In the genomic region with DNA sequence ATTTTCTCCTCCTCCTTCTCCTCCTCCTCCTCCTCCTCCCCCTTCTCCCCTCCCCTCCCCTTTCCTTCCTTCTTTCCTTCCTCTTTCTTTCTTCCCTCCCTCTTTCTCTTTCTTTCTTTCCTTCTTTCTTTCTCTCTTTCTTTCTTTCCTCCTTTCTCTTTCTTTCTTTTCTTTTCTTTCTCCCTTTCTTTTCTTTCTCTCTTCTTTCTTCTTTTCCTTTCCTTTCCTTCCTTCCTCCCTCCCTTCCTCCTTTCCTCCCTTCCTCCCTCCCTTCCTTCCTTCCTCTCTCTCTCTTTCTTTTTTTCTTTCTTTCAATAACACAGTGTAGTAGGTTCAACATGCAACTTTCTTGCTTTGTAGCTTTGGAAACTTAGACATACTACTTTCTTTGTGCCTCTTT, we compare ENCODE assay signal across 29 cellular contexts.
"Had no signal": no experiment of that assay in that cellular context is flagged by ENCODE, and none has a peak within 500 bp of the region (broad histone marks: within the 10 kb centered on the region; RNA-seq: fewer than 3 reads in every experiment).

No MANE protein-coding gene starts in this region.

- H3K4me3 ChIP-seq: colonic mucosa, coronary artery, dorsolateral prefrontal cortex, esophagus muscularis mucosa, esophagus squamous epithelium, gastrocnemius medialis, gastroesophageal sphincter, heart left ventricle, heart right ventricle, hepatocyte had no signal

- ATAC-seq: effector memory CD8-positive, alpha-beta T cell; esophagus mucosa; foreskin keratinocyte; gastrocnemius medialis; gastroesophageal sphincter; heart left ventricle; heart right ventricle had no signal

- H3K4me3 Mint-ChIP-seq: dendritic cell treated with granulocyte-macrophage colony-stimulating factor and Interleukin-4, amounts not matched to agents 40 ng/mL and 50 ng/mL, for 4 days; effector memory CD8-positive, alpha-beta T cell; endodermal cell had no signal

- H3K27me3 Mint-ChIP-seq: dendritic cell treated with granulocyte-macrophage colony-stimulating factor and Interleukin-4, amounts not matched to agents 40 ng/mL and 50 ng/mL, for 4 days; effector memory CD8-positive, alpha-beta T cell had no signal

- H3K27me3 ChIP-seq: colonic mucosa, dorsolateral prefrontal cortex, esophagus muscularis mucosa, esophagus squamous epithelium, foreskin keratinocyte, gastrocnemius medialis, gastroesophageal sphincter, heart left ventricle, heart right ventricle, hepatocyte had no signal

- H3K27ac Mint-ChIP-seq: dendritic cell treated with granulocyte-macrophage colony-stimulating factor and Interleukin-4, amounts not matched to agents 40 ng/mL and 50 ng/mL, for 4 days; effector memory CD8-positive, alpha-beta T cell; endodermal cell had no signal

- H3K9me3 ChIP-seq: colonic mucosa, esophagus muscularis mucosa, esophagus squamous epithelium, gastrocnemius medialis, gastroesophageal sphincter, heart left ventricle, heart right ventricle had no signal

- H3K9me3 Mint-ChIP-seq: endodermal cell had no signal

- H3K79me2 ChIP-seq: hepatocyte had no signal

- H3K4me2 ChIP-seq: hepatocyte had no signal

- H2AFZ ChIP-seq: hepatocyte had no signal

- H3K36me3 ChIP-seq: colonic mucosa, esophagus muscularis mucosa, esophagus squamous epithelium, gastrocnemius medialis, gastroesophageal sphincter, heart left ventricle, heart right ventricle had no signal

- DNase-seq: colonic mucosa; cortex of kidney; dermis blood vessel endothelial cell; dorsolateral prefrontal cortex; effector CD4-positive, alpha-beta T cell; effector CD8-positive, alpha-beta T cell; effector memory CD4-positive, alpha-beta T cell; effector memory CD8-positive, alpha-beta T cell; endodermal cell; erythroblast; esophagus squamous epithelium; foreskin fibroblast; foreskin keratinocyte; foreskin melanocyte; gastrocnemius medialis; glutamatergic neuron; head of caudate nucleus; heart left ventricle; heart right ventricle had no signal

- H3K27ac ChIP-seq: colonic mucosa, coronary artery, dorsolateral prefrontal cortex, epithelial cell of prostate, esophagus muscularis mucosa, esophagus squamous epithelium, foreskin keratinocyte, gastrocnemius medialis, gastroesophageal sphincter, heart left ventricle, heart right ventricle, hepatocyte had no signal

- FAIRE-seq: endometrium, endothelial cell of umbilical vein, frontal cortex had no signal

- H3K4me1 ChIP-seq: colonic mucosa, foreskin keratinocyte, gastrocnemius medialis had no signal
